Comparison of ENCODE assay signal across 24 cellular contexts in the genomic region with DNA sequence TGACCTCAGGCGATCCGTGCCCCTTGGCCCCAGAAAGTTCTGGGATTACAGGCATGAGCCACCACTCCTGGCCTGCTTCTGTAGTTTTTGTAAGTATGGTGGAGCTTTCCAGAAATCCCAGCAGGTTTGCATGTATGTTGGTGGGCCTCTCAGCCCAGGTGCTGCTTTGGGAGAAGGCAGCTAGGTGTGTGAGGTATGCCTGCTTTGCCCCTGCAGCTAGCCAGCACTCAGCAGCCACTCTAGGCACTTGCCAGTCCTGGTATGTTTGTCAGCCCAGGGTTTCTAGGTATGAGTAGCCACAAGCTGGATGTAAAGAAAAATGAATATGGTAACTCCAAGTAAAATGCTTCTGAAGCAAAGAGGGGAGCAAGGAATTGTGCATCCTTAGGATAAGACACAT.
"Had no signal": no experiment of that assay in that cellular context is flagged by ENCODE, and none has a peak within 500 bp of the region (broad histone marks: within the 10 kb centered on the region; RNA-seq: fewer than 3 reads in every experiment).

No MANE protein-coding gene starts in this region.

- H3K4me3 Mint-ChIP-seq: activated CD4-positive, alpha-beta T cell treated with anti-CD3 and anti-CD28 coated beads, Interleukin-2, amount 10 ng/mL, durations not matched to agents 7 days and 5 days; activated CD8-positive, alpha-beta memory T cell treated with anti-CD3 and anti-CD28 coated beads, Interleukin-2, amount 10 ng/mL, durations not matched to agents 7 days and 5 days; activated CD8-positive, alpha-beta T cell treated with anti-CD3 and anti-CD28 coated beads for 36 hours; activated T-helper 1 cell treated with anti-CD3 and anti-CD28 coated beads, Interleukin-12 subunit alpha, Interleukin-12 subunit beta, Interleukin-2, Interleukin-4 antibody, amounts not matched to agents 30 ng/mL and 10 ng/mL and 1 ng/mL, durations not matched to agents 14 hours and 24 hours and 36 hours; mesothelial cell of epicardium; natural killer cell; stimulated activated naive CD8-positive, alpha-beta T cell treated with anti-CD3 and anti-CD28 coated beads, Interleukin-15, Interleukin-2, amounts not matched to agents 100 ng/mL and 50 ng/mL, for 24 hours had no signal

- H3K9me3 Mint-ChIP-seq: activated CD4-positive, alpha-beta T cell treated with anti-CD3 and anti-CD28 coated beads, Interleukin-2, amount 10 ng/mL, durations not matched to agents 7 days and 5 days; activated CD8-positive, alpha-beta T cell treated with anti-CD3 and anti-CD28 coated beads for 36 hours; activated naive CD4-positive, alpha-beta T cell treated with anti-CD3 and anti-CD28 coated beads, Interleukin-2, amount 50 U/mL, for 72 hours; activated T-helper 1 cell treated with anti-CD3 and anti-CD28 coated beads, Interleukin-12 subunit alpha, Interleukin-12 subunit beta, Interleukin-2, Interleukin-4 antibody, amounts not matched to agents 30 ng/mL and 10 ng/mL and 1 ng/mL, durations not matched to agents 14 hours and 24 hours and 36 hours; mesothelial cell of epicardium; natural killer cell had no signal

- H3K27ac Mint-ChIP-seq: activated CD4-positive, alpha-beta T cell treated with anti-CD3 and anti-CD28 coated beads, Interleukin-2, amount 10 ng/mL, durations not matched to agents 7 days and 5 days; activated CD8-positive, alpha-beta memory T cell treated with anti-CD3 and anti-CD28 coated beads, Interleukin-2, amount 10 ng/mL, durations not matched to agents 7 days and 5 days; activated CD8-positive, alpha-beta T cell treated with anti-CD3 and anti-CD28 coated beads for 36 hours; activated T-helper 1 cell treated with anti-CD3 and anti-CD28 coated beads, Interleukin-12 subunit alpha, Interleukin-12 subunit beta, Interleukin-2, Interleukin-4 antibody, amounts not matched to agents 30 ng/mL and 10 ng/mL and 1 ng/mL, durations not matched to agents 14 hours and 24 hours and 36 hours; mesothelial cell of epicardium; natural killer cell; progenitor cell of endocrine pancreas; stimulated activated naive CD8-positive, alpha-beta T cell treated with anti-CD3 and anti-CD28 coated beads, Interleukin-15, Interleukin-2, amounts not matched to agents 100 ng/mL and 50 ng/mL, for 24 hours had no signal

- H3K36me3 Mint-ChIP-seq: mesothelial cell of epicardium, natural killer cell had no signal

- DNase-seq: activated CD4-positive, alpha-beta T cell treated with anti-CD3 and anti-CD28 coated beads, Interleukin-2, amount 10 ng/mL, durations not matched to agents 7 days and 5 days; activated CD4-positive, CD25-positive, alpha-beta regulatory T cell treated with anti-CD3 and anti-CD28 coated beads, Interleukin-2, amount 50 U/mL, for 72 hours; activated CD8-positive, alpha-beta memory T cell treated with anti-CD3 and anti-CD28 coated beads, Interleukin-2, amount 10 ng/mL, durations not matched to agents 7 days and 5 days; activated CD8-positive, alpha-beta T cell treated with anti-CD3 and anti-CD28 coated beads for 36 hours; activated gamma-delta T cell; aorta; brain microvascular endothelial cell; central memory CD4-positive, alpha-beta T cell; dermis blood vessel endothelial cell; effector memory CD4-positive, alpha-beta T cell; foreskin keratinocyte; kidney; natural killer cell; retina; stimulated activated CD4-positive, alpha-beta T cell treated with anti-CD3 and anti-CD28 coated beads, Interleukin-2, amount 100 ng/mL, for 48 hours; substantia nigra; tibial artery had no signal

- ATAC-seq: activated CD8-positive, alpha-beta memory T cell treated with anti-CD3 and anti-CD28 coated beads, Interleukin-2, amount 10 ng/mL, durations not matched to agents 7 days and 5 days; activated CD8-positive, alpha-beta T cell treated with anti-CD3 and anti-CD28 coated beads for 36 hours; activated naive CD4-positive, alpha-beta T cell treated with anti-CD3 and anti-CD28 coated beads, Interleukin-2, amount 50 U/mL, for 72 hours; foreskin keratinocyte; left lobe of liver; natural killer cell had no signal

- H3K27me3 ChIP-seq: brain microvascular endothelial cell, foreskin keratinocyte, tibial artery had no signal

- H3K27me3 Mint-ChIP-seq: activated CD4-positive, alpha-beta T cell treated with anti-CD3 and anti-CD28 coated beads, Interleukin-2, amount 10 ng/mL, durations not matched to agents 7 days and 5 days; activated CD8-positive, alpha-beta memory T cell treated with anti-CD3 and anti-CD28 coated beads, Interleukin-2, amount 10 ng/mL, durations not matched to agents 7 days and 5 days; activated CD8-positive, alpha-beta T cell treated with anti-CD3 and anti-CD28 coated beads for 36 hours; progenitor cell of endocrine pancreas; stimulated activated naive CD8-positive, alpha-beta T cell treated with anti-CD3 and anti-CD28 coated beads, Interleukin-15, Interleukin-2, amounts not matched to agents 100 ng/mL and 50 ng/mL, for 24 hours had no signal

- FAIRE-seq: kidney, urothelium cell line had no signal

- H3K36me3 ChIP-seq: brain microvascular endothelial cell, tibial artery had no signal

- H3K9me3 ChIP-seq: tibial artery had no signal

- H3K27ac ChIP-seq: brain microvascular endothelial cell, foreskin keratinocyte, tibial artery had no signal
